Comparison of ENCODE assay signal across 8 cellular contexts in genomic region chr17:44636562-44636961, GRCh38. TPM values are rescaled to one million over a fixed set of nuclear protein-coding genes. Genes with fewer than 3 reads are reported as not detected.
DNase-seq lines count a peak whose midpoint lies in the region; ATAC-seq and TF ChIP-seq lines count a peak whose summit lies in the region.

No MANE protein-coding gene starts in this region.

- ATAC-seq in HG03469 (IDR thresholded peaks at IDR 0.05; ENCODE audit: unreplicated experiment), result no peak
- ATAC-seq in GM18861 (IDR thresholded peaks at IDR 0.05; ENCODE audit: unreplicated experiment), result no peak

- peak; percentile 56 for DNase-seq in AG08396 (ENCODE audit: low spot score)
- peak; percentile 5 to 38 for DNase-seq in HL-60 (ENCODE audit: low read depth in 1 of 2, low spot score in 1 of 2)
- DNase-seq in RPMI8226, result peak; percentile 38
- DNase-seq in foreskin melanocyte, result peak; percentile 6
- DNase-seq in superior temporal gyrus (ENCODE audit: extremely low spot score), result peak; percentile 59
- DNase-seq in ureter (ENCODE audit: low spot score), result no peak

- H3K27me3 ChIP-seq in HL-60 (ENCODE audit: insufficient read depth, poor library complexity, severe bottlenecking), result peaks cover 2% of the 10 kb centered on the region

- no peak overlapping the region for H3K27ac ChIP-seq in HL-60 (replicated peaks)

- no peak overlapping the region for H3K4me3 ChIP-seq in HL-60 (replicated peaks; ENCODE audit: insufficient read depth, low read length)

- TF ChIP-seq CTCF in HL-60 (IDR thresholded peaks at IDR 0.05; ENCODE audit: insufficient read depth, low read length), result peak; percentile 2

RNA-seq across cellular contexts. Expression of gene MEIOC, which starts 19.7 kb away (rescaled TPM):
- total RNA-seq in ureter, result not detected

RNA-seq across cellular contexts. Expression of gene CCDC43, which starts 53.0 kb away (rescaled TPM):
- 17.4 TPM for total RNA-seq in ureter
